1 cellular context compared by ENCODE assay signal in the genomic region with DNA sequence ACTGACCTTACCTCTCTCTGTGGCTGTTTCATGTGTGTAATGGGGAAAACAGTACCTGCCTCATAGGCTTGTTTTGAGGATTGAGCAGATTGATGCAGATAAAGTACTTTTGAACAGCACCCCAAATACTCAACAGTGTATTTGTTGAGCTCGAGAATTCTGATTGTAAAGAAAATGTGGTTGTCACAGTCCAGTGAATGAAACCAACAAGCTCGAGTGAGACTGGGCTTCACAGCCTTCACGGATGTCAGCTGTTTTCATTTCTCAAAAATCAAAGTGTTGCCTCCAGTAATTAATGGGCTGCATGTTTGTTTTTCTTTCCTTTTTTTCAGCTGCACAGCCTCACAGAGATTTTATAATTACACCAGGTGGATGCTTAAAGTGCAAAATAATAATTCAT.
A peak's percentile ranks its signal among the peaks of the same experiment; 100 is the strongest.
TF ChIP-seq lines count a peak whose summit lies in the region.

No MANE protein-coding gene starts in this region.

TF ChIP-seq in GM12878, 131 proteins besides CTCF, POLR2A, EP300 and RAD21:
- TF ChIP-seq IKZF1 (conservative IDR thresholded peaks at IDR 0.05) (peak; percentile 58; the same call in 1 of the 2 replicates), NR2C2 (IDR thresholded peaks at IDR 0.05; ENCODE audit: borderline replicate concordance, control insufficient read depth, insufficient read length, low read depth) (no peak), ZNF24 (IDR thresholded peaks at IDR 0.05) (0 out of 2 replicates have a peak, but pooled peaks have one; percentile 6), MXI1 (IDR thresholded peaks at IDR 0.05; ENCODE audit: low read depth, low read length) (peak; percentile 46; the same call in 1 of the 2 replicates), SMAD1 (IDR thresholded peaks at IDR 0.05; ENCODE audit: low read depth, partially characterized antibody) (peak; percentile 12), BHLHE40 (IDR thresholded peaks at IDR 0.05; ENCODE audit: borderline replicate concordance in 1 of 2, low read depth in 2 of 2, low read length in 1 of 2) (peak; percentile 37 to 45; a peak in 1 of 4 replicates), ZNF207 (IDR thresholded peaks at IDR 0.05; ENCODE audit: borderline replicate concordance) (no peak), RUNX3 (IDR thresholded peaks at IDR 0.05; ENCODE audit: low read length) (peak; percentile 62; the same call in 1 of the 2 replicates), YY1 (IDR thresholded peaks at IDR 0.05; ENCODE audit: low read depth, low read length) (no peak), DPF2 (IDR thresholded peaks at IDR 0.05) (peak; percentile 66), ATF7 (IDR thresholded peaks at IDR 0.05; ENCODE audit: low read depth) (0 out of 2 replicates have a peak, but pooled peaks have one; percentile 39), CHD2 (IDR thresholded peaks at IDR 0.05; ENCODE audit: borderline replicate concordance, low read depth, low read length) (0 out of 2 replicates have a peak, but pooled peaks have one; percentile 49), FOXM1 (IDR thresholded peaks at IDR 0.05; ENCODE audit: low read depth, low read length) (no peak), IKZF2 (IDR thresholded peaks at IDR 0.05) (peak; percentile 43 to 59; a peak in 2 of 4 replicates), RAD51 (IDR thresholded peaks at IDR 0.05) (peak; percentile 39; the same call in 1 of the 2 replicates), SP1 (IDR thresholded peaks at IDR 0.05; ENCODE audit: low read depth, low read length) (no peak), BMI1 (IDR thresholded peaks at IDR 0.05; ENCODE audit: borderline replicate concordance) (peak; percentile 18; the same call in 1 of the 2 replicates), EED (IDR thresholded peaks at IDR 0.05; ENCODE audit: low read depth) (no peak), SIN3A (IDR thresholded peaks at IDR 0.05; ENCODE audit: low read depth, low read length) (0 out of 2 replicates have a peak, but pooled peaks have one; percentile 25), MTA2 (IDR thresholded peaks at IDR 0.05; ENCODE audit: low read depth) (peak; percentile 86), PAX5 (IDR thresholded peaks at IDR 0.05; ENCODE audit: borderline replicate concordance, low read depth, low read length) (peak; percentile 44; the same call in 1 of the 2 replicates), NBN (IDR thresholded peaks at IDR 0.05) (peak; percentile 44; the same call in 1 of the 2 replicates), MEF2B (IDR thresholded peaks at IDR 0.05; ENCODE audit: partially characterized antibody, poor library complexity, severe bottlenecking) (peak; percentile 19)
- TF ChIP-seq, protein P1, sequence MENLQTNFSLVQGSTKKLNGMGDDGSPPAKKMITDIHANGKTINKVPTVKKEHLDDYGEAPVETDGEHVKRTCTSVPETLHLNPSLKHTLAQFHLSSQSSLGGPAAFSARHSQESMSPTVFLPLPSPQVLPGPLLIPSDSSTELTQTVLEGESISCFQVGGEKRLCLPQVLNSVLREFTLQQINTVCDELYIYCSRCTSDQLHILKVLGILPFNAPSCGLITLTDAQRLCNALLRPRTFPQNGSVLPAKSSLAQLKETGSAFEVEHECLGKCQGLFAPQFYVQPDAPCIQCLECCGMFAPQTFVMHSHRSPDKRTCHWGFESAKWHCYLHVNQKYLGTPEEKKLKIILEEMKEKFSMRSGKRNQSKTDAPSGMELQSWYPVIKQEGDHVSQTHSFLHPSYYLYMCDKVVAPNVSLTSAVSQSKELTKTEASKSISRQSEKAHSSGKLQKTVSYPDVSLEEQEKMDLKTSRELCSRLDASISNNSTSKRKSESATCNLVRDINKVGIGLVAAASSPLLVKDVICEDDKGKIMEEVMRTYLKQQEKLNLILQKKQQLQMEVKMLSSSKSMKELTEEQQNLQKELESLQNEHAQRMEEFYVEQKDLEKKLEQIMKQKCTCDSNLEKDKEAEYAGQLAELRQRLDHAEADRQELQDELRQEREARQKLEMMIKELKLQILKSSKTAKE (IDR thresholded peaks at IDR 0.05; ENCODE audit: low read depth, poor library complexity, severe bottlenecking) = peak; percentile 42
- TF ChIP-seq, protein P2, sequence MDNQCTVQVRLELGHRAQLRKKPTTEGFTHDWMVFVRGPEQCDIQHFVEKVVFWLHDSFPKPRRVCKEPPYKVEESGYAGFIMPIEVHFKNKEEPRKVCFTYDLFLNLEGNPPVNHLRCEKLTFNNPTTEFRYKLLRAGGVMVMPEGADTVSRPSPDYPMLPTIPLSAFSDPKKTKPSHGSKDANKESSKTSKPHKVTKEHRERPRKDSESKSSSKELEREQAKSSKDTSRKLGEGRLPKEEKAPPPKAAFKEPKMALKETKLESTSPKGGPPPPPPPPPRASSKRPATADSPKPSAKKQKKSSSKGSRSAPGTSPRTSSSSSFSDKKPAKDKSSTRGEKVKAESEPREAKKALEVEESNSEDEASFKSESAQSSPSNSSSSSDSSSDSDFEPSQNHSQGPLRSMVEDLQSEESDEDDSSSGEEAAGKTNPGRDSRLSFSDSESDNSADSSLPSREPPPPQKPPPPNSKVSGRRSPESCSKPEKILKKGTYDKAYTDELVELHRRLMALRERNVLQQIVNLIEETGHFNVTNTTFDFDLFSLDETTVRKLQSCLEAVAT (IDR thresholded peaks at IDR 0.05) = peak; percentile 65; the same call in 1 of the 2 replicates
- TF ChIP-seq, protein P3, sequence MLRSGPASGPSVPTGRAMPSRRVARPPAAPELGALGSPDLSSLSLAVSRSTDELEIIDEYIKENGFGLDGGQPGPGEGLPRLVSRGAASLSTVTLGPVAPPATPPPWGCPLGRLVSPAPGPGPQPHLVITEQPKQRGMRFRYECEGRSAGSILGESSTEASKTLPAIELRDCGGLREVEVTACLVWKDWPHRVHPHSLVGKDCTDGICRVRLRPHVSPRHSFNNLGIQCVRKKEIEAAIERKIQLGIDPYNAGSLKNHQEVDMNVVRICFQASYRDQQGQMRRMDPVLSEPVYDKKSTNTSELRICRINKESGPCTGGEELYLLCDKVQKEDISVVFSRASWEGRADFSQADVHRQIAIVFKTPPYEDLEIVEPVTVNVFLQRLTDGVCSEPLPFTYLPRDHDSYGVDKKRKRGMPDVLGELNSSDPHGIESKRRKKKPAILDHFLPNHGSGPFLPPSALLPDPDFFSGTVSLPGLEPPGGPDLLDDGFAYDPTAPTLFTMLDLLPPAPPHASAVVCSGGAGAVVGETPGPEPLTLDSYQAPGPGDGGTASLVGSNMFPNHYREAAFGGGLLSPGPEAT (IDR thresholded peaks at IDR 0.05; ENCODE audit: low read depth) = peak; percentile 49; the same call in 1 of the 2 replicates
- TF ChIP-seq, protein P4, sequence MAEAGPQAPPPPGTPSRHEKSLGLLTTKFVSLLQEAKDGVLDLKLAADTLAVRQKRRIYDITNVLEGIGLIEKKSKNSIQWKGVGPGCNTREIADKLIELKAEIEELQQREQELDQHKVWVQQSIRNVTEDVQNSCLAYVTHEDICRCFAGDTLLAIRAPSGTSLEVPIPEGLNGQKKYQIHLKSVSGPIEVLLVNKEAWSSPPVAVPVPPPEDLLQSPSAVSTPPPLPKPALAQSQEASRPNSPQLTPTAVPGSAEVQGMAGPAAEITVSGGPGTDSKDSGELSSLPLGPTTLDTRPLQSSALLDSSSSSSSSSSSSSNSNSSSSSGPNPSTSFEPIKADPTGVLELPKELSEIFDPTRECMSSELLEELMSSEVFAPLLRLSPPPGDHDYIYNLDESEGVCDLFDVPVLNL (IDR thresholded peaks at IDR 0.05; ENCODE audit: low read depth, low read length) = no peak
- TF ChIP-seq, protein P5, sequence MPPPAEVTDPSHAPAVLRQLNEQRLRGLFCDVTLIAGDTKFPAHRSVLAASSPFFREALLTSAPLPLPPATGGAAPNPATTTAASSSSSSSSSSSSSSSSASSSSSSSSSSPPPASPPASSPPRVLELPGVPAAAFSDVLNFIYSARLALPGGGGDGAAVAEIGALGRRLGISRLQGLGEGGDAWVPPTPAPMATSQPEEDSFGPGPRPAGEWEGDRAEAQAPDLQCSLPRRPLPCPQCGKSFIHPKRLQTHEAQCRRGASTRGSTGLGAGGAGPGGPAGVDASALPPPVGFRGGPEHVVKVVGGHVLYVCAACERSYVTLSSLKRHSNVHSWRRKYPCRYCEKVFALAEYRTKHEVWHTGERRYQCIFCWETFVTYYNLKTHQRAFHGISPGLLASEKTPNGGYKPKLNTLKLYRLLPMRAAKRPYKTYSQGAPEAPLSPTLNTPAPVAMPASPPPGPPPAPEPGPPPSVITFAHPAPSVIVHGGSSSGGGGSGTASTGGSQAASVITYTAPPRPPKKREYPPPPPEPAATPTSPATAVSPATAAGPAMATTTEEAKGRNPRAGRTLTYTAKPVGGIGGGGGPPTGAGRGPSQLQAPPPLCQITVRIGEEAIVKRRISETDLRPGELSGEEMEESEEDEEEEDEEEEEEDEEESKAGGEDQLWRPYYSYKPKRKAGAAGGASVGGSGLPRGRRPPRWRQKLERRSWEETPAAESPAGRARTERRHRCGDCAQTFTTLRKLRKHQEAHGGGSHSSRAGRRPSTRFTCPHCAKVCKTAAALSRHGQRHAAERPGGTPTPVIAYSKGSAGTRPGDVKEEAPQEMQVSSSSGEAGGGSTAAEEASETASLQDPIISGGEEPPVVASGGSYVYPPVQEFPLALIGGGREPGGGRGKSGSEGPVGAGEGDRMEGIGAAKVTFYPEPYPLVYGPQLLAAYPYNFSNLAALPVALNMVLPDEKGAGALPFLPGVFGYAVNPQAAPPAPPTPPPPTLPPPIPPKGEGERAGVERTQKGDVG (CRISPR knock-in tag; IDR thresholded peaks at IDR 0.05) = no peak
- TF ChIP-seq, protein P6, sequence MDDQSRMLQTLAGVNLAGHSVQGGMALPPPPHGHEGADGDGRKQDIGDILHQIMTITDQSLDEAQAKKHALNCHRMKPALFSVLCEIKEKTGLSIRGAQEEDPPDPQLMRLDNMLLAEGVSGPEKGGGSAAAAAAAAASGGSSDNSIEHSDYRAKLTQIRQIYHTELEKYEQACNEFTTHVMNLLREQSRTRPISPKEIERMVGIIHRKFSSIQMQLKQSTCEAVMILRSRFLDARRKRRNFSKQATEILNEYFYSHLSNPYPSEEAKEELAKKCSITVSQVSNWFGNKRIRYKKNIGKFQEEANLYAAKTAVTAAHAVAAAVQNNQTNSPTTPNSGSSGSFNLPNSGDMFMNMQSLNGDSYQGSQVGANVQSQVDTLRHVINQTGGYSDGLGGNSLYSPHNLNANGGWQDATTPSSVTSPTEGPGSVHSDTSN (IDR thresholded peaks at IDR 0.05; ENCODE audit: insufficient replicate concordance, low read depth, low read length) = peak; percentile 63
- TF ChIP-seq, protein P7, sequence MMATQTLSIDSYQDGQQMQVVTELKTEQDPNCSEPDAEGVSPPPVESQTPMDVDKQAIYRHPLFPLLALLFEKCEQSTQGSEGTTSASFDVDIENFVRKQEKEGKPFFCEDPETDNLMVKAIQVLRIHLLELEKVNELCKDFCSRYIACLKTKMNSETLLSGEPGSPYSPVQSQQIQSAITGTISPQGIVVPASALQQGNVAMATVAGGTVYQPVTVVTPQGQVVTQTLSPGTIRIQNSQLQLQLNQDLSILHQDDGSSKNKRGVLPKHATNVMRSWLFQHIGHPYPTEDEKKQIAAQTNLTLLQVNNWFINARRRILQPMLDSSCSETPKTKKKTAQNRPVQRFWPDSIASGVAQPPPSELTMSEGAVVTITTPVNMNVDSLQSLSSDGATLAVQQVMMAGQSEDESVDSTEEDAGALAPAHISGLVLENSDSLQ (IDR thresholded peaks at IDR 0.05) = peak; percentile 65; the same call in 1 of the 2 replicates
- TF ChIP-seq, protein P8, sequence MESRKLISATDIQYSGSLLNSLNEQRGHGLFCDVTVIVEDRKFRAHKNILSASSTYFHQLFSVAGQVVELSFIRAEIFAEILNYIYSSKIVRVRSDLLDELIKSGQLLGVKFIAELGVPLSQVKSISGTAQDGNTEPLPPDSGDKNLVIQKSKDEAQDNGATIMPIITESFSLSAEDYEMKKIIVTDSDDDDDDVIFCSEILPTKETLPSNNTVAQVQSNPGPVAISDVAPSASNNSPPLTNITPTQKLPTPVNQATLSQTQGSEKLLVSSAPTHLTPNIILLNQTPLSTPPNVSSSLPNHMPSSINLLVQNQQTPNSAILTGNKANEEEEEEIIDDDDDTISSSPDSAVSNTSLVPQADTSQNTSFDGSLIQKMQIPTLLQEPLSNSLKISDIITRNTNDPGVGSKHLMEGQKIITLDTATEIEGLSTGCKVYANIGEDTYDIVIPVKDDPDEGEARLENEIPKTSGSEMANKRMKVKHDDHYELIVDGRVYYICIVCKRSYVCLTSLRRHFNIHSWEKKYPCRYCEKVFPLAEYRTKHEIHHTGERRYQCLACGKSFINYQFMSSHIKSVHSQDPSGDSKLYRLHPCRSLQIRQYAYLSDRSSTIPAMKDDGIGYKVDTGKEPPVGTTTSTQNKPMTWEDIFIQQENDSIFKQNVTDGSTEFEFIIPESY (IDR thresholded peaks at IDR 0.05) = no peak
- TF ChIP-seq, protein P9, sequence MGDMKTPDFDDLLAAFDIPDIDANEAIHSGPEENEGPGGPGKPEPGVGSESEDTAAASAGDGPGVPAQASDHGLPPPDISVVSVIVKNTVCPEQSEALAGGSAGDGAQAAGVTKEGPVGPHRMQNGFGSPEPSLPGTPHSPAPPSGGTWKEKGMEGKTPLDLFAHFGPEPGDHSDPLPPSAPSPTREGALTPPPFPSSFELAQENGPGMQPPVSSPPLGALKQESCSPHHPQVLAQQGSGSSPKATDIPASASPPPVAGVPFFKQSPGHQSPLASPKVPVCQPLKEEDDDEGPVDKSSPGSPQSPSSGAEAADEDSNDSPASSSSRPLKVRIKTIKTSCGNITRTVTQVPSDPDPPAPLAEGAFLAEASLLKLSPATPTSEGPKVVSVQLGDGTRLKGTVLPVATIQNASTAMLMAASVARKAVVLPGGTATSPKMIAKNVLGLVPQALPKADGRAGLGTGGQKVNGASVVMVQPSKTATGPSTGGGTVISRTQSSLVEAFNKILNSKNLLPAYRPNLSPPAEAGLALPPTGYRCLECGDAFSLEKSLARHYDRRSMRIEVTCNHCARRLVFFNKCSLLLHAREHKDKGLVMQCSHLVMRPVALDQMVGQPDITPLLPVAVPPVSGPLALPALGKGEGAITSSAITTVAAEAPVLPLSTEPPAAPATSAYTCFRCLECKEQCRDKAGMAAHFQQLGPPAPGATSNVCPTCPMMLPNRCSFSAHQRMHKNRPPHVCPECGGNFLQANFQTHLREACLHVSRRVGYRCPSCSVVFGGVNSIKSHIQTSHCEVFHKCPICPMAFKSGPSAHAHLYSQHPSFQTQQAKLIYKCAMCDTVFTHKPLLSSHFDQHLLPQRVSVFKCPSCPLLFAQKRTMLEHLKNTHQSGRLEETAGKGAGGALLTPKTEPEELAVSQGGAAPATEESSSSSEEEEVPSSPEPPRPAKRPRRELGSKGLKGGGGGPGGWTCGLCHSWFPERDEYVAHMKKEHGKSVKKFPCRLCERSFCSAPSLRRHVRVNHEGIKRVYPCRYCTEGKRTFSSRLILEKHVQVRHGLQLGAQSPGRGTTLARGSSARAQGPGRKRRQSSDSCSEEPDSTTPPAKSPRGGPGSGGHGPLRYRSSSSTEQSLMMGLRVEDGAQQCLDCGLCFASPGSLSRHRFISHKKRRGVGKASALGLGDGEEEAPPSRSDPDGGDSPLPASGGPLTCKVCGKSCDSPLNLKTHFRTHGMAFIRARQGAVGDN (IDR thresholded peaks at IDR 0.05) = peak; percentile 83; the same call in 1 of the 2 replicates
TF ChIP-seq in GM12878: peak in this region for 23.
